In genomic region chr18:68662779-68663178, GRCh38 we compare ENCODE assay signal across 14 cellular contexts. TPM values are rescaled to one million over a fixed set of nuclear protein-coding genes. Genes with fewer than 3 reads are reported as not detected.
DNase-seq lines count a peak whose midpoint lies in the region; ATAC-seq, FAIRE-seq and TF ChIP-seq lines count a peak whose summit lies in the region.
"Had no signal": no experiment of that assay in that cellular context is flagged by ENCODE, and none has a peak within 500 bp of the region (broad histone marks: within the 10 kb centered on the region; RNA-seq: fewer than 3 reads in every experiment).

No MANE protein-coding gene starts in this region.

- no peak for FAIRE-seq in HepG2 (lab: Jason Lieb, UNC)
- FAIRE-seq: small intestine had no signal

- ATAC-seq in HepG2: peak; percentile 67
- no peak for ATAC-seq in right lobe of liver
- no peak for ATAC-seq in GM18907 (IDR thresholded peaks at IDR 0.05; ENCODE audit: unreplicated experiment)

- no peak overlapping the region for H3K4me2 ChIP-seq in HepG2 (ENCODE audit: low read depth, low read length)
- H3K4me2 ChIP-seq: BLaER1 had no signal

- CTCF ChIA-PET in HepG2 (lab: Yijun Ruan, JAX; ENCODE audit: low intra/inter-chr PET ratio, low total read pairs): no interaction called here

- POLR2A ChIA-PET in HepG2 (lab: Yijun Ruan, JAX): no interaction called here

- BruUV-seq in HepG2 (replicated peaks; lab: Mats Ljungman, UMichigan): no TSS peak

- WGBS in HepG2 (ENCODE audit: low lambda C conversion rate): 42% methylated on average over 2 of the region's 4 CpGs
- WGBS in right lobe of liver (ENCODE audit: insufficient coverage, low coverage, low lambda C conversion rate, missing lambda C conversion rate): 62% methylated on average over 4 of the region's 4 CpGs

- H2AFZ ChIP-seq in HepG2 (ENCODE audit: low read length): no peak overlapping the region

- no peak for TF ChIP-seq RAD21 in HepG2 (CRISPR knock-in tag; IDR thresholded peaks at IDR 0.05)

- H3K4me3 ChIP-seq in HepG2 (replicated peaks in 1 of 3; ENCODE audit: insufficient read depth in 1 of 3, low read depth in 2 of 3, low read length in 3 of 3): no peak overlapping the region
- H3K4me3 ChIP-seq in right lobe of liver: no peak overlapping the region
- H3K4me3 ChIP-seq in epithelial cell of proximal tubule (ENCODE audit: low read depth, low read length): no peak overlapping the region
- H3K4me3 ChIP-seq: BLaER1 had no signal

- DNase-seq in HepG2 (ENCODE audit: low spot score) (no peak), right lobe of liver (no peak), NCI-H226 (peak; percentile 38), epithelial cell of proximal tubule (ENCODE audit: low read depth) (no peak), DMS153 (lab: John Stamatoyannopoulos, UW) (no peak), cerebellum (ENCODE audit: low spot score) (no peak), NCI-H524 (lab: John Stamatoyannopoulos, UW) (no peak)
- DNase-seq: activated CD4-positive, alpha-beta T cell treated with anti-CD3 and anti-CD28 coated beads for 1 hour; activated effector memory CD4-positive, alpha-beta T cell treated with Interleukin-2 at 50 U/mL for 16 hours; hippocampal formation; NCI-H2107; small intestine had no signal

- intact Hi-C loops in HepG2 (cut with micrococcal nuclease; ENCODE audit: unreplicated experiment): no loop called here
- intact Hi-C loops in right lobe of liver (cut with DNase I): loop anchor here in 1 of 2 donors (10.0 kb wide), 1 partner anchor 1448 kb away; no protein-coding TSS in a partner anchor

- TF ChIP-seq CTCF in HepG2 (CRISPR knock-in tag; IDR thresholded peaks at IDR 0.05): no peak
- TF ChIP-seq CTCF in right lobe of liver (IDR thresholded peaks at IDR 0.05): peak in 1 of 4 donors; percentile 4
- TF ChIP-seq CTCF in epithelial cell of proximal tubule (conservative IDR thresholded peaks at IDR 0.05; ENCODE audit: low read depth, low read length): peak; percentile 24

- in situ Hi-C loops in HepG2 (cut with HindIII; ENCODE audit: extremely low pct_ligation_motif_present, low pct_unique_long_range_greater_than_20kb): loop anchor here (10.0 kb wide), 1 partner anchor 1448 kb away; no protein-coding TSS in a partner anchor

- no peak overlapping the region for H3K9ac ChIP-seq in HepG2 (ENCODE audit: insufficient read depth, low read depth, low read length)
- H3K9ac ChIP-seq: BLaER1 had no signal

- H3K9me3 ChIP-seq in HepG2 (ENCODE audit: low read length) (no peaks in the 10 kb centered on the region), right lobe of liver (no peaks in the 10 kb centered on the region)

- H3K36me3 ChIP-seq in HepG2 (replicated peaks in 1 of 2; ENCODE audit: control insufficient read depth in 1 of 2, insufficient read depth in 2 of 2, low read length in 2 of 2): no peaks in the 10 kb centered on the region
- H3K36me3 ChIP-seq in right lobe of liver: no peaks in the 10 kb centered on the region
- H3K36me3 ChIP-seq: BLaER1 had no signal

- H3K27me3 ChIP-seq in HepG2 (ENCODE audit: control insufficient read depth in 1 of 2, insufficient read depth in 2 of 2, low read length in 2 of 2) (no peaks in the 10 kb centered on the region), right lobe of liver (no peaks in the 10 kb centered on the region)
- H3K27me3 ChIP-seq: BLaER1 had no signal

- TF ChIP-seq POLR2A in HepG2 (IDR thresholded peaks at IDR 0.05; ENCODE audit: insufficient read depth in 1 of 2, low read depth in 2 of 2, low read length in 2 of 2) (no peak), right lobe of liver (IDR thresholded peaks at IDR 0.05) (no peak)

- no peak overlapping the region for H3K27ac ChIP-seq in HepG2 (ENCODE audit: extremely low read length, insufficient read depth, low read length)
- H3K27ac ChIP-seq in right lobe of liver: no peak overlapping the region
- H3K27ac ChIP-seq: BLaER1 had no signal

- H3K4me1 ChIP-seq in HepG2 (ENCODE audit: insufficient read depth, low read length) (no peaks in the 10 kb centered on the region), right lobe of liver (no peaks in the 10 kb centered on the region)

- no peaks in the 10 kb centered on the region for H4K20me1 ChIP-seq in HepG2 (ENCODE audit: insufficient read depth, low read length)
- H4K20me1 ChIP-seq: BLaER1 had no signal

- TF ChIP-seq EP300 in HepG2 (IDR thresholded peaks at IDR 0.05; ENCODE audit: low read depth in 2 of 2, low read length in 2 of 2): no peak
- no peak for TF ChIP-seq EP300 in HepG2 (CRISPR knock-in tag; IDR thresholded peaks at IDR 0.05; ENCODE audit: borderline replicate concordance)

- no peaks in the 10 kb centered on the region for H3K79me2 ChIP-seq in HepG2 (ENCODE audit: insufficient read depth, low read length)

TF ChIP-seq in HepG2, 621 proteins besides CTCF, POLR2A, EP300 and RAD21:
- TF ChIP-seq ZNF451 (CRISPR knock-in tag; IDR thresholded peaks at IDR 0.05) (no peak), MZF1 (CRISPR knock-in tag; IDR thresholded peaks at IDR 0.05; ENCODE audit: borderline replicate concordance) (no peak), ZNF878 (CRISPR knock-in tag; IDR thresholded peaks at IDR 0.05) (no peak), ZNF577 (CRISPR knock-in tag; IDR thresholded peaks at IDR 0.05; ENCODE audit: borderline replicate concordance, low read depth) (no peak)

RNA-seq across cellular contexts. Expression of gene TMX3, which starts 52.1 kb away (rescaled TPM):
- total RNA-seq in HepG2 (2016; rRNA removed; fragmentation: Illumina TruSeq; extraction: Trizol): 11.6 and 25.0 TPM in 2 replicates
- 2.8 and 3.7 TPM in 2 replicates for total RNA-seq in HepG2 (2016; cell fraction: cytosol; rRNA removed; fragmentation: Illumina TruSeq; extraction: Trizol; ENCODE audit: low read depth)
- total RNA-seq in HepG2 (2016; cell fraction: insoluble cytoplasmic fraction; rRNA removed; fragmentation: Illumina TruSeq; extraction: Trizol): 11.6 and 25.0 TPM in 2 replicates
- total RNA-seq in HepG2 (2016; cell fraction: membrane; rRNA removed; fragmentation: Illumina TruSeq; extraction: Trizol): 5.9 and 6.3 TPM in 2 replicates
- 61.6 and 63.5 TPM in 2 replicates for total RNA-seq in HepG2 (2016; cell fraction: nucleus; rRNA removed; fragmentation: Illumina TruSeq; extraction: Trizol)
- polyA plus RNA-seq in HepG2 (2011; rRNA removed): 11.4 and 12.9 TPM in 2 replicates
- polyA plus RNA-seq in HepG2 (2011; cell fraction: cytosol; rRNA removed): 3.8 and 6.5 TPM in 2 replicates
- polyA plus RNA-seq in HepG2 (2011; cell fraction: nucleus; rRNA removed): 26.3 and 30.8 TPM in 2 replicates
- polyA plus RNA-seq in HepG2 (2012): 17.1 and 18.0 TPM in 2 replicates
- 0.63 and 0.97 TPM in 2 replicates for polyA plus RNA-seq in HepG2 (2016; cell fraction: cytosol; fragmentation: Illumina TruSeq; extraction: Trizol; ENCODE audit: low read depth)
- polyA plus RNA-seq in HepG2 (2016; cell fraction: insoluble cytoplasmic fraction; fragmentation: Illumina TruSeq; extraction: Trizol; ENCODE audit: low read depth): 7.3 and 9.0 TPM in 2 replicates
- polyA plus RNA-seq in HepG2 (2016; cell fraction: membrane; fragmentation: Illumina TruSeq; extraction: Trizol; ENCODE audit: low read depth): 2.0 and 2.1 TPM in 2 replicates
- polyA plus RNA-seq in HepG2 (2016; cell fraction: nucleus; fragmentation: Illumina TruSeq; extraction: Trizol; ENCODE audit: insufficient read depth, low read depth): 67.2 and 75.3 TPM in 2 replicates
- polyA minus RNA-seq in HepG2 (2011; rRNA and poly(A)+ RNA removed; ENCODE audit: low replicate concordance): 23.8 and 34.6 TPM in 2 replicates
- 14.5 and 21.2 TPM in 2 replicates for polyA minus RNA-seq in HepG2 (2011; cell fraction: cytosol; rRNA and poly(A)+ RNA removed)
- polyA minus RNA-seq in HepG2 (2011; cell fraction: nucleus; rRNA and poly(A)+ RNA removed): 107 and 108 TPM in 2 replicates
- total RNA-seq in right lobe of liver: 10 to 100 TPM; 10.1 to 21.6 (median 19.6) TPM
- total RNA-seq in epithelial cell of proximal tubule: 28.4 and 30.8 TPM in 2 replicates
- 92.3 TPM for total RNA-seq in cerebellum
